Comparison of ENCODE assay signal across 22 cellular contexts in the genomic region with DNA sequence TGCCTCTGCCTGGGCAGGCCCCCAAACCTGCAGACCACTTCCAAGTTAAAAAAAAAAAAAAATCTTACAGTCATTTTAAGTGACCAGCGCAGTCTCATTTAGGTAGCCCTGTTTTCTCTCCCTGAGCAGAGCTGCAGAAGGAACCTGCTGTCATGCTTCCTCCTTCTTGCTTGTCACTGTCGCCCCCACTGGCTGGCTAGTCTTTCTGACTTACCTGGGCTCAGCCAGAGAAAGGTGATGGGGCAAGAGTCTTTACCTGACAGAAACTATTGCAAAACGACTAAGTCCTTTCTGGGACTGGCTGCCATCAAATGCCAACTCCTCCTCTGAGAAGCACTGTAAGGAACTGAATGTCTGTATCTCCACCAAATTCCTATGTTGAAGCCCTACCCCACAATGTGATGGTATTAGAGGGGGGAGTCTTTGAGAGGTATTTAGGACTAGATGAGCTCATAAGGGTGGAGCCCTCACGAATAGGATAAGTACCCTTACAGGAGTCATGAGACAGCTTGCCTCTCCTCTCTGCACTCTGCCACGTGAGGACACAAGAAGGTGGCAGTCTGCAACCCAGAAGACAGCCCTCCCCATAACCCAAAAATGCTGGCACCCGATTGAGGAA. TPM values are rescaled to one million over a fixed set of nuclear protein-coding genes. Genes with fewer than 3 reads are reported as not detected.
"Had no signal": no experiment of that assay in that cellular context is flagged by ENCODE, and none has a peak within 500 bp of the region (broad histone marks: within the 10 kb centered on the region; RNA-seq: fewer than 3 reads in every experiment).

No MANE protein-coding gene starts in this region.

- H3K4me3 ChIP-seq: colonic mucosa, gastrocnemius medialis, pancreas, smooth muscle cell, suprapubic skin, transverse colon, vagina had no signal

- H3K36me3 ChIP-seq: colonic mucosa, gastrocnemius medialis, neutrophil, pancreas, suprapubic skin, transverse colon, vagina had no signal

- H3K4me1 ChIP-seq: colonic mucosa, gastrocnemius medialis, pancreas had no signal

- DNase-seq: activated B cell treated with CpG ODN at 0.5 μM for 24 hours; activated CD4-positive, alpha-beta T cell treated with anti-CD3 and anti-CD28 coated beads for 48 hours; activated CD8-positive, alpha-beta T cell treated with anti-CD3 and anti-CD28 coated beads for 36 hours; activated naive CD4-positive, alpha-beta T cell treated with anti-CD3 and anti-CD28 coated beads for 36 hours; activated T-cell treated with anti-CD3 and anti-CD28 coated beads, Interleukin-2, amount 50 U/mL, for 24 hours; anterior cingulate cortex; colonic mucosa; gastrocnemius medialis; head of caudate nucleus; left ventricle myocardium superior; mesenchymal stem cell; natural killer cell; pancreas; stimulated activated CD4-positive, alpha-beta T cell treated with anti-CD3 and anti-CD28 coated beads, Interleukin-4, amount 100 ng/mL, for 1 hour; stimulated activated naive CD8-positive, alpha-beta T cell treated with anti-CD3 and anti-CD28 coated beads, Interleukin-15, amount 100 ng/mL, for 72 hours; transverse colon had no signal

- ATAC-seq: activated CD8-positive, alpha-beta T cell treated with anti-CD3 and anti-CD28 coated beads for 36 hours; gastrocnemius medialis; left ventricle myocardium superior; natural killer cell; pancreas; sciatic nerve; stimulated activated naive CD8-positive, alpha-beta T cell treated with anti-CD3 and anti-CD28 coated beads, Interleukin-15, amount 100 ng/mL, for 72 hours had no signal

- H3K27ac ChIP-seq: colonic mucosa, gastrocnemius medialis, neutrophil, pancreas, suprapubic skin, transverse colon, vagina had no signal

- H3K27me3 ChIP-seq: gastrocnemius medialis, vagina had no signal

- H3K9me3 ChIP-seq: colonic mucosa, gastrocnemius medialis, neutrophil, pancreas, suprapubic skin, transverse colon, vagina had no signal

- H3K4me2 ChIP-seq: smooth muscle cell had no signal

RNA-seq across cellular contexts. Expression of a gene that starts 58.4 kb away (rescaled TPM):
- total RNA-seq: activated B cell treated with CpG ODN at 0.5 μM for 24 hours; activated CD8-positive, alpha-beta T cell treated with anti-CD3 and anti-CD28 coated beads for 36 hours; activated naive CD4-positive, alpha-beta T cell treated with anti-CD3 and anti-CD28 coated beads for 36 hours; T-helper 2 cell treated with Interferon-gamma antibody and Interleukin-4, amounts not matched to agents 100 ng/mL and 5 ng/mL, for 36 hours had no signal
